Comparison of ENCODE assay signal across 1 cellular context in the genomic region with DNA sequence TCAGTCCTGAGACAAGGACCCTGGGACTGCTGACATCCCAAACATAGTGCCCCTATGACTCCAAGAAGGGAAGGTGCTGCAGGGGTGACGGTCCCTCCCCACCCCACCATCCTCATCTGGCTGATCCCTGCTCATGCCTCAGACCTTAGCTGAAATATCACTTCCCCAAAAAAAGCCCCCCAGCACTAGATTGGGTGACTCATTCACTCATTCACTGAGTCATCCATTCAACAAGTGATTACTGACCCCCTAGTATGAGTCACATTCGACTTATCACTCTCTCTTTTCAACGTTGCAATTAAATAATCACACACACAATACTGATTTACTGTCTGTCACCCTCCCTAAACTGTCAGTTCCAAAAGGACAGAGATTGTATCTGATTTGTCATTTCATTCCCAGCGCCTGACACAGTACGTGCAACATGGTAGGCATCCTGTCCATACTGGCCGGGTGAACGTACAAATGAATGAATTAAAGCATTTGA.
TF ChIP-seq lines count a peak whose summit lies in the region.

No MANE protein-coding gene starts in this region.

TF ChIP-seq in HEK293, 187 proteins besides CTCF, POLR2A, EP300 and RAD21 (continued from another document and continues in another):
- TF ChIP-seq, protein P1, sequence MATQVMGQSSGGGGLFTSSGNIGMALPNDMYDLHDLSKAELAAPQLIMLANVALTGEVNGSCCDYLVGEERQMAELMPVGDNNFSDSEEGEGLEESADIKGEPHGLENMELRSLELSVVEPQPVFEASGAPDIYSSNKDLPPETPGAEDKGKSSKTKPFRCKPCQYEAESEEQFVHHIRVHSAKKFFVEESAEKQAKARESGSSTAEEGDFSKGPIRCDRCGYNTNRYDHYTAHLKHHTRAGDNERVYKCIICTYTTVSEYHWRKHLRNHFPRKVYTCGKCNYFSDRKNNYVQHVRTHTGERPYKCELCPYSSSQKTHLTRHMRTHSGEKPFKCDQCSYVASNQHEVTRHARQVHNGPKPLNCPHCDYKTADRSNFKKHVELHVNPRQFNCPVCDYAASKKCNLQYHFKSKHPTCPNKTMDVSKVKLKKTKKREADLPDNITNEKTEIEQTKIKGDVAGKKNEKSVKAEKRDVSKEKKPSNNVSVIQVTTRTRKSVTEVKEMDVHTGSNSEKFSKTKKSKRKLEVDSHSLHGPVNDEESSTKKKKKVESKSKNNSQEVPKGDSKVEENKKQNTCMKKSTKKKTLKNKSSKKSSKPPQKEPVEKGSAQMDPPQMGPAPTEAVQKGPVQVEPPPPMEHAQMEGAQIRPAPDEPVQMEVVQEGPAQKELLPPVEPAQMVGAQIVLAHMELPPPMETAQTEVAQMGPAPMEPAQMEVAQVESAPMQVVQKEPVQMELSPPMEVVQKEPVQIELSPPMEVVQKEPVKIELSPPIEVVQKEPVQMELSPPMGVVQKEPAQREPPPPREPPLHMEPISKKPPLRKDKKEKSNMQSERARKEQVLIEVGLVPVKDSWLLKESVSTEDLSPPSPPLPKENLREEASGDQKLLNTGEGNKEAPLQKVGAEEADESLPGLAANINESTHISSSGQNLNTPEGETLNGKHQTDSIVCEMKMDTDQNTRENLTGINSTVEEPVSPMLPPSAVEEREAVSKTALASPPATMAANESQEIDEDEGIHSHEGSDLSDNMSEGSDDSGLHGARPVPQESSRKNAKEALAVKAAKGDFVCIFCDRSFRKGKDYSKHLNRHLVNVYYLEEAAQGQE (tag by site-specific recombination; IDR thresholded peaks at IDR 0.05): no peak
- TF ChIP-seq ZNF677 (tag by site-specific recombination; IDR thresholded peaks at IDR 0.05) (no peak), IKZF3 (tag by site-specific recombination; IDR thresholded peaks at IDR 0.05) (peak; percentile 67), ZNF548 (tag by site-specific recombination; IDR thresholded peaks at IDR 0.05) (no peak), ZNF433 (tag by site-specific recombination; IDR thresholded peaks at IDR 0.05; ENCODE audit: low read depth) (no peak), KLF9 (tag by site-specific recombination; IDR thresholded peaks at IDR 0.05; ENCODE audit: low read depth) (peak; percentile 31), ZNF792 (tag by site-specific recombination; IDR thresholded peaks at IDR 0.05) (no peak), ZNF626 (tag by site-specific recombination; IDR thresholded peaks at IDR 0.05) (no peak), ZNF23 (tag by site-specific recombination; IDR thresholded peaks at IDR 0.05; ENCODE audit: borderline replicate concordance) (no peak), ZNF311 (tag by site-specific recombination; IDR thresholded peaks at IDR 0.05; ENCODE audit: borderline replicate concordance) (no peak), ZNF571 (tag by site-specific recombination; IDR thresholded peaks at IDR 0.05) (no peak), ZNF175 (tag by site-specific recombination; IDR thresholded peaks at IDR 0.05) (no peak), EGR2 (tag by site-specific recombination; IDR thresholded peaks at IDR 0.05; ENCODE audit: low read depth) (no peak), HOXA7 (CRISPR knock-in tag; IDR thresholded peaks at IDR 0.05; ENCODE audit: borderline replicate concordance) (no peak), ZNF248 (tag by site-specific recombination; IDR thresholded peaks at IDR 0.05) (no peak), ZNF133 (tag by site-specific recombination; IDR thresholded peaks at IDR 0.05) (no peak), ZNF776 (tag by site-specific recombination; IDR thresholded peaks at IDR 0.05; ENCODE audit: borderline replicate concordance) (no peak), ZNF747 (tag by site-specific recombination; IDR thresholded peaks at IDR 0.05) (no peak), HOXC10 (CRISPR knock-in tag; IDR thresholded peaks at IDR 0.05) (no peak), ZNF530 (tag by site-specific recombination; IDR thresholded peaks at IDR 0.05; ENCODE audit: low read depth) (no peak), SP7 (tag by site-specific recombination; IDR thresholded peaks at IDR 0.05) (peak; percentile 100), ZNF830 (tag by site-specific recombination; IDR thresholded peaks at IDR 0.05; ENCODE audit: low read depth) (no peak), ZNF155 (tag by site-specific recombination; IDR thresholded peaks at IDR 0.05) (0 out of 2 replicates have a peak, but pooled peaks have one; percentile 21)
- TF ChIP-seq, protein P2, sequence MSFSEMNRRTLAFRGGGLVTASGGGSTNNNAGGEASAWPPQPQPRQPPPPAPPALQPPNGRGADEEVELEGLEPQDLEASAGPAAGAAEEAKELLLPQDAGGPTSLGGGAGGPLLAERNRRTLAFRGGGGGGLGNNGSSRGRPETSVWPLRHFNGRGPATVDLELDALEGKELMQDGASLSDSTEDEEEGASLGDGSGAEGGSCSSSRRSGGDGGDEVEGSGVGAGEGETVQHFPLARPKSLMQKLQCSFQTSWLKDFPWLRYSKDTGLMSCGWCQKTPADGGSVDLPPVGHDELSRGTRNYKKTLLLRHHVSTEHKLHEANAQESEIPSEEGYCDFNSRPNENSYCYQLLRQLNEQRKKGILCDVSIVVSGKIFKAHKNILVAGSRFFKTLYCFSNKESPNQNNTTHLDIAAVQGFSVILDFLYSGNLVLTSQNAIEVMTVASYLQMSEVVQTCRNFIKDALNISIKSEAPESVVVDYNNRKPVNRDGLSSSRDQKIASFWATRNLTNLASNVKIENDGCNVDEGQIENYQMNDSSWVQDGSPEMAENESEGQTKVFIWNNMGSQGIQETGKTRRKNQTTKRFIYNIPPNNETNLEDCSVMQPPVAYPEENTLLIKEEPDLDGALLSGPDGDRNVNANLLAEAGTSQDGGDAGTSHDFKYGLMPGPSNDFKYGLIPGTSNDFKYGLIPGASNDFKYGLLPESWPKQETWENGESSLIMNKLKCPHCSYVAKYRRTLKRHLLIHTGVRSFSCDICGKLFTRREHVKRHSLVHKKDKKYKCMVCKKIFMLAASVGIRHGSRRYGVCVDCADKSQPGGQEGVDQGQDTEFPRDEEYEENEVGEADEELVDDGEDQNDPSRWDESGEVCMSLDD (tag by site-specific recombination; IDR thresholded peaks at IDR 0.05): peak; percentile 82
- TF ChIP-seq, protein P3, sequence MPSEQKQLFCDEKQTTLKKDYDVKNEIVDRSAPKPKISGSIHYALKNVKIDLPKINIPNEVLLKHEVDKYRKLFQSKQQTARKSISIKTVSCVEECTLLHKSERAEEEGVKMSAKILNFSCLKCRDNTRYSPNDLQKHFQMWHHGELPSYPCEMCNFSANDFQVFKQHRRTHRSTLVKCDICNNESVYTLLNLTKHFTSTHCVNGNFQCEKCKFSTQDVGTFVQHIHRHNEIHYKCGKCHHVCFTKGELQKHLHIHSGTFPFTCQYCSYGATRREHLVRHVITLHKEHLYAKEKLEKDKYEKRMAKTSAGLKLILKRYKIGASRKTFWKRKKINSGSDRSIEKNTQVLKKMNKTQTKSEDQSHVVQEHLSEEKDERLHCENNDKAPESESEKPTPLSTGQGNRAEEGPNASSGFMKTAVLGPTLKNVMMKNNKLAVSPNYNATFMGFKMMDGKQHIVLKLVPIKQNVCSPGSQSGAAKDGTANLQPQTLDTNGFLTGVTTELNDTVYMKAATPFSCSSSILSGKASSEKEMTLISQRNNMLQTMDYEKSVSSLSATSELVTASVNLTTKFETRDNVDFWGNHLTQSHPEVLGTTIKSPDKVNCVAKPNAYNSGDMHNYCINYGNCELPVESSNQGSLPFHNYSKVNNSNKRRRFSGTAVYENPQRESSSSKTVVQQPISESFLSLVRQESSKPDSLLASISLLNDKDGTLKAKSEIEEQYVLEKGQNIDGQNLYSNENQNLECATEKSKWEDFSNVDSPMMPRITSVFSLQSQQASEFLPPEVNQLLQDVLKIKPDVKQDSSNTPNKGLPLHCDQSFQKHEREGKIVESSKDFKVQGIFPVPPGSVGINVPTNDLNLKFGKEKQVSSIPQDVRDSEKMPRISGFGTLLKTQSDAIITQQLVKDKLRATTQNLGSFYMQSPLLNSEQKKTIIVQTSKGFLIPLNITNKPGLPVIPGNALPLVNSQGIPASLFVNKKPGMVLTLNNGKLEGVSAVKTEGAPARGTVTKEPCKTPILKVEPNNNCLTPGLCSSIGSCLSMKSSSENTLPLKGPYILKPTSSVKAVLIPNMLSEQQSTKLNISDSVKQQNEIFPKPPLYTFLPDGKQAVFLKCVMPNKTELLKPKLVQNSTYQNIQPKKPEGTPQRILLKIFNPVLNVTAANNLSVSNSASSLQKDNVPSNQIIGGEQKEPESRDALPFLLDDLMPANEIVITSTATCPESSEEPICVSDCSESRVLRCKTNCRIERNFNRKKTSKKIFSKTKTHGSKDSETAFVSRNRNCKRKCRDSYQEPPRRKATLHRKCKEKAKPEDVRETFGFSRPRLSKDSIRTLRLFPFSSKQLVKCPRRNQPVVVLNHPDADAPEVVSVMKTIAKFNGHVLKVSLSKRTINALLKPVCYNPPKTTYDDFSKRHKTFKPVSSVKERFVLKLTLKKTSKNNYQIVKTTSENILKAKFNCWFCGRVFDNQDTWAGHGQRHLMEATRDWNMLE (tag by site-specific recombination; conservative IDR thresholded peaks at IDR 0.05; ENCODE audit: low read depth): peak; percentile 68
- TF ChIP-seq, protein P4, sequence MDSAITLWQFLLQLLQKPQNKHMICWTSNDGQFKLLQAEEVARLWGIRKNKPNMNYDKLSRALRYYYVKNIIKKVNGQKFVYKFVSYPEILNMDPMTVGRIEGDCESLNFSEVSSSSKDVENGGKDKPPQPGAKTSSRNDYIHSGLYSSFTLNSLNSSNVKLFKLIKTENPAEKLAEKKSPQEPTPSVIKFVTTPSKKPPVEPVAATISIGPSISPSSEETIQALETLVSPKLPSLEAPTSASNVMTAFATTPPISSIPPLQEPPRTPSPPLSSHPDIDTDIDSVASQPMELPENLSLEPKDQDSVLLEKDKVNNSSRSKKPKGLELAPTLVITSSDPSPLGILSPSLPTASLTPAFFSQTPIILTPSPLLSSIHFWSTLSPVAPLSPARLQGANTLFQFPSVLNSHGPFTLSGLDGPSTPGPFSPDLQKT (IDR thresholded peaks at IDR 0.05; ENCODE audit: borderline replicate concordance, low read depth, low read length): no peak
- TF ChIP-seq, protein P5, sequence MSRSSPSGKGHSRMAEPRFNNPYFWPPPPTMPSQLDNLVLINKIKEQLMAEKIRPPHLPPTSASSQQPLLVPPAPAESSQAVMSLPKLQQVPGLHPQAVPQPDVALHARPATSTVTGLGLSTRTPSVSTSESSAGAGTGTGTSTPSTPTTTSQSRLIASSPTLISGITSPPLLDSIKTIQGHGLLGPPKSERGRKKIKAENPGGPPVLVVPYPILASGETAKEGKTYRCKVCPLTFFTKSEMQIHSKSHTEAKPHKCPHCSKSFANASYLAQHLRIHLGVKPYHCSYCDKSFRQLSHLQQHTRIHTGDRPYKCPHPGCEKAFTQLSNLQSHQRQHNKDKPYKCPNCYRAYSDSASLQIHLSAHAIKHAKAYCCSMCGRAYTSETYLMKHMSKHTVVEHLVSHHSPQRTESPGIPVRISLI (tag by site-specific recombination; IDR thresholded peaks at IDR 0.05): no peak; the same call in 1 of the 2 replicates
- TF ChIP-seq, protein P6, sequence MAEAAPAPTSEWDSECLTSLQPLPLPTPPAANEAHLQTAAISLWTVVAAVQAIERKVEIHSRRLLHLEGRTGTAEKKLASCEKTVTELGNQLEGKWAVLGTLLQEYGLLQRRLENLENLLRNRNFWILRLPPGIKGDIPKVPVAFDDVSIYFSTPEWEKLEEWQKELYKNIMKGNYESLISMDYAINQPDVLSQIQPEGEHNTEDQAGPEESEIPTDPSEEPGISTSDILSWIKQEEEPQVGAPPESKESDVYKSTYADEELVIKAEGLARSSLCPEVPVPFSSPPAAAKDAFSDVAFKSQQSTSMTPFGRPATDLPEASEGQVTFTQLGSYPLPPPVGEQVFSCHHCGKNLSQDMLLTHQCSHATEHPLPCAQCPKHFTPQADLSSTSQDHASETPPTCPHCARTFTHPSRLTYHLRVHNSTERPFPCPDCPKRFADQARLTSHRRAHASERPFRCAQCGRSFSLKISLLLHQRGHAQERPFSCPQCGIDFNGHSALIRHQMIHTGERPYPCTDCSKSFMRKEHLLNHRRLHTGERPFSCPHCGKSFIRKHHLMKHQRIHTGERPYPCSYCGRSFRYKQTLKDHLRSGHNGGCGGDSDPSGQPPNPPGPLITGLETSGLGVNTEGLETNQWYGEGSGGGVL (tag by site-specific recombination; IDR thresholded peaks at IDR 0.05): peak; percentile 95
- TF ChIP-seq, protein P7, sequence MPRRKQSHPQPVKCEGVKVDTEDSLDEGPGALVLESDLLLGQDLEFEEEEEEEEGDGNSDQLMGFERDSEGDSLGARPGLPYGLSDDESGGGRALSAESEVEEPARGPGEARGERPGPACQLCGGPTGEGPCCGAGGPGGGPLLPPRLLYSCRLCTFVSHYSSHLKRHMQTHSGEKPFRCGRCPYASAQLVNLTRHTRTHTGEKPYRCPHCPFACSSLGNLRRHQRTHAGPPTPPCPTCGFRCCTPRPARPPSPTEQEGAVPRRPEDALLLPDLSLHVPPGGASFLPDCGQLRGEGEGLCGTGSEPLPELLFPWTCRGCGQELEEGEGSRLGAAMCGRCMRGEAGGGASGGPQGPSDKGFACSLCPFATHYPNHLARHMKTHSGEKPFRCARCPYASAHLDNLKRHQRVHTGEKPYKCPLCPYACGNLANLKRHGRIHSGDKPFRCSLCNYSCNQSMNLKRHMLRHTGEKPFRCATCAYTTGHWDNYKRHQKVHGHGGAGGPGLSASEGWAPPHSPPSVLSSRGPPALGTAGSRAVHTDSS (tag by site-specific recombination; IDR thresholded peaks at IDR 0.05): no peak
